ENCODE assay signal across 16 cellular contexts in genomic region chr12:93970892-93971688, GRCh38.
A peak's percentile ranks its signal among the peaks of the same experiment; 100 is the strongest.
DNase-seq lines count a peak whose midpoint lies in the region; ATAC-seq and TF ChIP-seq lines count a peak whose summit lies in the region.
"Had no signal": no experiment of that assay in that cellular context is flagged by ENCODE, and none has a peak within 500 bp of the region (broad histone marks: within the 10 kb centered on the region; RNA-seq: fewer than 3 reads in every experiment).

No MANE protein-coding gene starts in this region.

- H2BK12ac ChIP-seq in trophoblast cell (ENCODE audit: low read length) = peak overlapping the region; percentile 17

- H3K4me2 ChIP-seq in IMR-90 (ENCODE audit: low read depth, low read length) (no peak overlapping the region), trophoblast cell (ENCODE audit: low read length) (no peak overlapping the region)
- H3K4me2 ChIP-seq: A549 had no signal

- no peaks in the 10 kb centered on the region for H3K9me3 Mint-ChIP-seq in activated naive CD8-positive, alpha-beta T cell treated with anti-CD3 and anti-CD28 coated beads, Interleukin-2, amount 50 U/mL, for 24 hours

- H2BK20ac ChIP-seq in IMR-90 (ENCODE audit: low read depth, low read length) = peak overlapping the region; percentile 16; the same call in 1 of the 2 replicates

- H3K27me3 Mint-ChIP-seq in activated naive CD8-positive, alpha-beta T cell treated with anti-CD3 and anti-CD28 coated beads, Interleukin-2, amount 50 U/mL, for 24 hours = peaks cover 5% of the 10 kb centered on the region

- POLR2A ChIA-PET in IMR-90 (lab: Charles Lee; ENCODE audit: unreplicated experiment) = no interaction called here

- H3K4ac ChIP-seq in IMR-90 (ENCODE audit: low read depth, low read length) = no peak overlapping the region
- H3K4ac ChIP-seq in trophoblast cell (ENCODE audit: low read depth, low read length) = no peak overlapping the region

- H3K27ac ChIP-seq in IMR-90 (ENCODE audit: insufficient read depth, low read length) (no peak overlapping the region), trophoblast cell (ENCODE audit: low read depth, low read length) (no peak overlapping the region)
- H3K27ac ChIP-seq: A549, C4-2B had no signal

- H2BK5ac ChIP-seq in IMR-90 (ENCODE audit: low read depth, low read length, poor library complexity, severe bottlenecking) (no peak overlapping the region), trophoblast cell (ENCODE audit: low read depth, low read length, poor library complexity) (no peak overlapping the region)

- H4K5ac ChIP-seq in IMR-90 (ENCODE audit: low read depth, low read length) = no peak overlapping the region; the same call in 1 of the 2 replicates

- H3K36me3 ChIP-seq in IMR-90 (ENCODE audit: control insufficient read depth, insufficient read depth, low read length) (no peaks in the 10 kb centered on the region), trophoblast cell (ENCODE audit: control insufficient read depth in 1 of 2, insufficient read depth in 2 of 2, low read length in 2 of 2) (peaks cover 0 to 2% of the 10 kb centered on the region in 2 experiments)

- H3K14ac ChIP-seq in IMR-90 (replicated peaks; ENCODE audit: low read depth, low read length) (no peak overlapping the region), trophoblast cell (ENCODE audit: low read length) (no peak overlapping the region)

- WGBS in IMR-90 (ENCODE audit: extremely low coverage in 2 of 2, insufficient read length in 1 of 2), 2 experiments = 93% methylated on average over 2 of the region's 10 CpGs; no CpG with 5 or more reads in 1 of the 2 experiments
- no CpG with 5 or more reads among the region's 10 CpGs for WGBS in trophoblast cell (ENCODE audit: extremely low coverage, insufficient coverage, insufficient read length)

- in situ Hi-C loops in IMR-90 (cut with MboI; ENCODE audit: low sequenced_read_pairs) = no loop called here

- H3K36me3 Mint-ChIP-seq in activated naive CD8-positive, alpha-beta T cell treated with anti-CD3 and anti-CD28 coated beads, Interleukin-2, amount 50 U/mL, for 24 hours (ENCODE audit: low read depth) = no peaks in the 10 kb centered on the region

- H4K8ac ChIP-seq in IMR-90 (ENCODE audit: low read depth in 2 of 2, low read length in 2 of 2) (no peak overlapping the region), trophoblast cell (ENCODE audit: low read depth, low read length) (no peak overlapping the region)

- H2AK9ac ChIP-seq in IMR-90 (replicated peaks; ENCODE audit: low read depth, low read length, poor library complexity) = no peak overlapping the region

- H3K9ac ChIP-seq in IMR-90 (ENCODE audit: low read depth, low read length) (no peak overlapping the region), trophoblast cell (ENCODE audit: low read length) (no peak overlapping the region)

- no peak for TF ChIP-seq POLR2A in IMR-90 (IDR thresholded peaks at IDR 0.05; ENCODE audit: low read depth, low read length)

- H2AK5ac ChIP-seq in IMR-90 (ENCODE audit: low read depth, low read length) (no peak overlapping the region), trophoblast cell (ENCODE audit: low read length) (no peak overlapping the region)

- no peak overlapping the region for H2BK120ac ChIP-seq in IMR-90 (ENCODE audit: low read depth, low read length)
- H2BK120ac ChIP-seq in trophoblast cell (ENCODE audit: insufficient read depth, low read length, poor library complexity) = peak overlapping the region; percentile 6

- CTCF ChIA-PET in IMR-90 (lab: Yijun Ruan, JAX) = no interaction called here

- H3K23ac ChIP-seq in IMR-90 (ENCODE audit: low read depth, low read length) (no peak overlapping the region), trophoblast cell (ENCODE audit: low read length) (no peak overlapping the region)

- no peak for TF ChIP-seq CTCF in IMR-90 (conservative IDR thresholded peaks at IDR 0.05; ENCODE audit: low read depth, low read length)

- H3K4me1 ChIP-seq in IMR-90 (ENCODE audit: control insufficient read depth, insufficient read depth, low read length) (peaks cover 5% of the 10 kb centered on the region; the same call in 1 of the 2 replicates), trophoblast cell (ENCODE audit: control insufficient read depth in 1 of 2, insufficient read depth in 2 of 2, low read length in 2 of 2) (peaks cover 2 to 6% of the 10 kb centered on the region in 2 experiments)
- H3K4me1 ChIP-seq: A549 had no signal

- dilution Hi-C loops in IMR-90 (cut with HindIII; ENCODE audit: low sequenced_read_pairs, unreplicated experiment) = no loop called here

- no peaks in the 10 kb centered on the region for H3K79me1 ChIP-seq in IMR-90 (ENCODE audit: low read depth in 1 of 2, low read length in 2 of 2)
- H3K79me1 ChIP-seq in trophoblast cell (ENCODE audit: low read length) = peaks cover 2% of the 10 kb centered on the region

- intact Hi-C loops in IMR-90 (cut with micrococcal nuclease) = no loop called here

- H3K18ac ChIP-seq in IMR-90 (ENCODE audit: low read depth, low read length) = peak overlapping the region; percentile 50; the same call in 1 of the 2 replicates
- H3K18ac ChIP-seq in trophoblast cell (ENCODE audit: low read length) = no peak overlapping the region

- no peaks in the 10 kb centered on the region for H3K9me1 ChIP-seq in IMR-90 (ENCODE audit: insufficient read depth, low read length)

- no peak overlapping the region for H3K4me3 ChIP-seq in IMR-90 (ENCODE audit: insufficient read depth, low read depth, low read length)
- no peak overlapping the region for H3K4me3 ChIP-seq in trophoblast cell (ENCODE audit: low read depth, low read length)
- H3K4me3 ChIP-seq: A549 had no signal

- DNase-seq in COLO829 (ENCODE audit: low spot score) = peak; percentile 26
- DNase-seq in IMR-90 = no peak
- DNase-seq in amniotic epithelial cell (ENCODE audit: low read depth) = peak; percentile 24
- no peak for DNase-seq in trophoblast cell
- DNase-seq in activated CD4-positive, alpha-beta T cell treated with anti-CD3 and anti-CD28 coated beads for 1 hour = no peak
- DNase-seq in AG08396 (ENCODE audit: low spot score) = no peak
- no peak for DNase-seq in activated naive CD8-positive, alpha-beta T cell treated with anti-CD3 and anti-CD28 coated beads, Interleukin-2, amount 50 U/mL, for 24 hours
- DNase-seq: COR-L47, DMS53, H9, NCI-H226, NCI-H526, SHP77 treated with DMSO at 0.1 percent for 48 hours had no signal

- H2BK15ac ChIP-seq in IMR-90 (ENCODE audit: low read depth, low read length) = no peak overlapping the region

- H3K27me3 ChIP-seq in IMR-90 (ENCODE audit: control insufficient read depth, insufficient read depth, low read length) (no peaks in the 10 kb centered on the region), trophoblast cell (ENCODE audit: insufficient read depth, low read length) (no peaks in the 10 kb centered on the region)

- peaks cover 2% of the 10 kb centered on the region; the same call in 1 of the 2 replicates for H3K9me3 ChIP-seq in IMR-90 (ENCODE audit: control insufficient read depth, insufficient read depth, low read length)
- no peaks in the 10 kb centered on the region for H3K9me3 ChIP-seq in trophoblast cell (ENCODE audit: insufficient read depth, low read depth, low read length)

- peaks cover 1% of the 10 kb centered on the region for H3K4me1 Mint-ChIP-seq in activated naive CD8-positive, alpha-beta T cell treated with anti-CD3 and anti-CD28 coated beads, Interleukin-2, amount 50 U/mL, for 24 hours

- H2AFZ ChIP-seq in IMR-90 (replicated peaks; ENCODE audit: low read length, poor library complexity) (no peak overlapping the region), trophoblast cell (ENCODE audit: insufficient read depth, low read length, poor library complexity) (no peak overlapping the region)

- H3K4me3 Mint-ChIP-seq in activated naive CD8-positive, alpha-beta T cell treated with anti-CD3 and anti-CD28 coated beads, Interleukin-2, amount 50 U/mL, for 24 hours = no peak overlapping the region
- H3K4me3 Mint-ChIP-seq: H9 had no signal

- no peak overlapping the region for H3K56ac ChIP-seq in IMR-90 (ENCODE audit: extremely low read depth, insufficient read depth, low read length)

- no peak overlapping the region for H4K91ac ChIP-seq in IMR-90 (ENCODE audit: insufficient read depth, low read depth, low read length)
- H4K91ac ChIP-seq in trophoblast cell (ENCODE audit: low read depth, low read length) = no peak overlapping the region

- H3K79me2 ChIP-seq in trophoblast cell (ENCODE audit: control insufficient read depth, insufficient read depth, low read length, poor library complexity) = no peaks in the 10 kb centered on the region

- BruUV-seq in IMR-90 (replicated peaks; lab: Mats Ljungman, UMichigan) = no TSS peak

- no peak for TF ChIP-seq RAD21 in IMR-90 (IDR thresholded peaks at IDR 0.05; ENCODE audit: low read length)

- H4K12ac ChIP-seq in trophoblast cell (ENCODE audit: low read depth, low read length) = no peak overlapping the region

- no peak overlapping the region for H3K27ac Mint-ChIP-seq in activated naive CD8-positive, alpha-beta T cell treated with anti-CD3 and anti-CD28 coated beads, Interleukin-2, amount 50 U/mL, for 24 hours
- H3K27ac Mint-ChIP-seq: H9 had no signal

- H4K20me1 ChIP-seq in IMR-90 (ENCODE audit: insufficient read depth, low read length) = no peaks in the 10 kb centered on the region

- ATAC-seq in IMR-90 (ENCODE audit: low read depth) (no peak), HG03045 (IDR thresholded peaks at IDR 0.05; ENCODE audit: unreplicated experiment) (no peak)
- no peak for ATAC-seq in activated naive CD8-positive, alpha-beta T cell treated with anti-CD3 and anti-CD28 coated beads, Interleukin-2, amount 50 U/mL, for 24 hours

TF ChIP-seq in IMR-90, 13 proteins besides CTCF, POLR2A, EP300 and RAD21:
- TF ChIP-seq CHD1 (IDR thresholded peaks at IDR 0.05; ENCODE audit: low read depth, low read length) = no peak
- TF ChIP-seq ELK1 (IDR thresholded peaks at IDR 0.05; ENCODE audit: borderline replicate concordance, low read depth, low read length) = no peak
TF ChIP-seq in IMR-90: peak in this region for 0.

Comparison
In these comparisons a context has a peak if more than half of its experiments do, and no peak if none do; other contexts are left out.
1. DNase-seq: peak in COLO829 (single experiment) and amniotic epithelial cell (single experiment); none in IMR-90 (single experiment), trophoblast cell (0 of 2), activated CD4-positive, alpha-beta T cell treated with anti-CD3 and anti-CD28 coated beads for 1 hour (single experiment), AG08396 (single experiment) and activated naive CD8-positive, alpha-beta T cell treated with anti-CD3 and anti-CD28 coated beads, Interleukin-2, amount 50 U/mL, for 24 hours (single experiment).